In the genomic region with DNA sequence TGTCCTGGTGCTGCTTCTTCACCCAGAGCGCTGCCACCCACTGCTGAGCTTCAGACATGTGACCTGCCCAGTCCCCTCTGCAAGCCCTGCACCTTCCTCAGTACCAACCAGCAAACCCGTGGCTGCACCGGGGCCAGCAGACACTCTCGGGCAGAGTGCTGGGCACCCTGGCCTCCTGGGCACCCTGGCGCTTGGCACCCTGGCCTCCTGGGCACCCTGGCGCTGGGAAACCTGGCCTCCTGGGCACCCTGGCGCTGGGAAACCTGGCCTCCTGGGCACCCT, we compare ENCODE assay signal across 1 cellular context.
TF ChIP-seq lines count a peak whose summit lies in the region.

No MANE protein-coding gene starts in this region.

TF ChIP-seq in HepG2, 621 proteins besides CTCF, POLR2A, EP300 and RAD21:
- TF ChIP-seq ZNF44 (CRISPR knock-in tag; IDR thresholded peaks at IDR 0.05) (no peak), GABPA (IDR thresholded peaks at IDR 0.05; ENCODE audit: low read depth, low read length) (no peak), GABPA (CRISPR knock-in tag; IDR thresholded peaks at IDR 0.05; ENCODE audit: low read depth) (no peak), ZNF644 (CRISPR knock-in tag; IDR thresholded peaks at IDR 0.05; ENCODE audit: low read depth) (no peak), HNRNPL (IDR thresholded peaks at IDR 0.05; ENCODE audit: low read depth, low read length) (0 out of 2 replicates have a peak, but pooled peaks have one; percentile 47), ARID3A (IDR thresholded peaks at IDR 0.05; ENCODE audit: low read depth, low read length) (no peak)
